18 cellular contexts compared by ENCODE assay signal in the genomic region with DNA sequence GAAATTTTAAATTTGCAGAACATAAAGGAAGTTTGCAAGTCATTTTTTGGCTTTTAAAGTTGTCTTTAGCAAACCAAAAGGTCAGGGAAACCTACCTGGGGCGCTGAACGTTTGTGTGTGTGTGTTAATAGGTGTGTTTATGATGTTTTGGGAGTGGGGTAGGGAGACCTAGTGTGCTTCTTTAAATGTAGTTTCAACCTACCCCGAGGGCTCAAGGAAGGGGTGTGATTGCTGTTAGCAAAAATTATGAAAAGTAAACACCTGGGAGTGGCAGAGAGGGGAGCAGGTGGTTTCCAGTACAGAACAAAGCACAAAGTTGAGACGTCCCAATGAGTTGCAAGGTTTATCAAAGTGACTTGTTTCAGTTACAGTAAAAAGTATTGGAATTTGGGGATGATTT. TPM values are rescaled to one million over a fixed set of nuclear protein-coding genes. Genes with fewer than 3 reads are reported as not detected.
DNase-seq lines count a peak whose midpoint lies in the region; ATAC-seq and TF ChIP-seq lines count a peak whose summit lies in the region.
"Had no signal": no experiment of that assay in that cellular context is flagged by ENCODE, and none has a peak within 500 bp of the region (broad histone marks: within the 10 kb centered on the region; RNA-seq: fewer than 3 reads in every experiment).

No MANE protein-coding gene starts in this region.

- H3K36me3 ChIP-seq in HUES6 (ENCODE audit: control insufficient read depth, insufficient read depth, low read length) (no peaks in the 10 kb centered on the region), endodermal cell (ENCODE audit: control insufficient read depth, insufficient read depth, low read length) (no peaks in the 10 kb centered on the region), body of pancreas (replicated peaks in 1 of 2; ENCODE audit: insufficient read depth in 1 of 2, low read depth in 2 of 2) (no peaks in the 10 kb centered on the region)
- H3K36me3 ChIP-seq: MG63 had no signal

- H3K9ac ChIP-seq in HUES6 (ENCODE audit: low read length): no peak overlapping the region
- H3K9ac ChIP-seq in endodermal cell (ENCODE audit: extremely low read depth, low read length, poor library complexity, severe bottlenecking): no peak overlapping the region

- no peaks in the 10 kb centered on the region for H3K36me3 Mint-ChIP-seq in endodermal cell (ENCODE audit: low read depth)

- 70 to 96% methylated on average over 4 of the region's 4 CpGs for WGBS in endodermal cell (ENCODE audit: insufficient coverage in 1 of 2, insufficient read length in 1 of 2), 2 experiments
- 39 to 43% methylated on average over 4 of the region's 4 CpGs for WGBS in body of pancreas, 2 donors

- H3K9me3 ChIP-seq in HUES6 (ENCODE audit: control insufficient read depth, insufficient read depth, low read depth, low read length) (peaks cover 30% of the 10 kb centered on the region), endodermal cell (ENCODE audit: control insufficient read depth, low read length) (peaks cover 24% of the 10 kb centered on the region), body of pancreas (no peaks in the 10 kb centered on the region)

- H3K9me3 Mint-ChIP-seq in endodermal cell: peaks cover 23% of the 10 kb centered on the region

- H3K4me1 Mint-ChIP-seq in endodermal cell: peaks cover 30% of the 10 kb centered on the region

- H3K27ac Mint-ChIP-seq in endodermal cell: peak overlapping the region; percentile 46

- H3K4me3 ChIP-seq in HUES6 (ENCODE audit: low read depth, low read length) (no peak overlapping the region), endodermal cell (ENCODE audit: low read length) (no peak overlapping the region), body of pancreas (no peak overlapping the region)
- H3K4me3 ChIP-seq: MG63 had no signal

- no peak for TF ChIP-seq POLR2A in body of pancreas (IDR thresholded peaks at IDR 0.05)

- no peaks in the 10 kb centered on the region for H3K27me3 Mint-ChIP-seq in endodermal cell (ENCODE audit: insufficient read depth)

- 0 out of 2 replicates have a peak overlapping the region, but pooled peaks have one; percentile 16 for H3K27ac ChIP-seq in HUES6 (ENCODE audit: low read depth, low read length)
- no peak overlapping the region for H3K27ac ChIP-seq in endodermal cell (ENCODE audit: low read depth, low read length)
- no peak overlapping the region for H3K27ac ChIP-seq in body of pancreas

- H3K4me1 ChIP-seq in HUES6 (ENCODE audit: control insufficient read depth, insufficient read depth, low read length): peaks cover 29% of the 10 kb centered on the region
- H3K4me1 ChIP-seq in endodermal cell (ENCODE audit: control insufficient read depth, insufficient read depth, low read length): peaks cover 10% of the 10 kb centered on the region
- peaks cover 24% of the 10 kb centered on the region for H3K4me1 ChIP-seq in body of pancreas

- H3K4me3 Mint-ChIP-seq in endodermal cell: no peak overlapping the region
- H3K4me3 Mint-ChIP-seq: CD14-positive monocyte had no signal

- no peak for ATAC-seq in body of pancreas
- ATAC-seq in GM18909 (IDR thresholded peaks at IDR 0.05; ENCODE audit: poor library complexity, unreplicated experiment): no peak
- ATAC-seq: Panc1, Right ventricle myocardium inferior had no signal

- intact Hi-C loops in body of pancreas (cut with DNase I): no loop called here

- H3K27me3 ChIP-seq in HUES6 (ENCODE audit: control insufficient read depth, insufficient read depth, low read length) (no peaks in the 10 kb centered on the region), endodermal cell (ENCODE audit: control insufficient read depth, insufficient read depth, low read length, poor library complexity, severe bottlenecking) (no peaks in the 10 kb centered on the region), body of pancreas (no peaks in the 10 kb centered on the region)
- H3K27me3 ChIP-seq: MG63 had no signal

- TF ChIP-seq CTCF in endodermal cell (conservative IDR thresholded peaks at IDR 0.05): no peak
- no peak for TF ChIP-seq CTCF in body of pancreas (IDR thresholded peaks at IDR 0.05)

- DNase-seq in COR-L47 (lab: John Stamatoyannopoulos, UW) (peak; percentile 41), NCI-H69 (lab: John Stamatoyannopoulos, UW) (peak; percentile 98), endodermal cell (no peak), NCI-H2227 (lab: John Stamatoyannopoulos, UW; ENCODE audit: unreplicated experiment) (no peak), body of pancreas (no peak), T1000 (lab: John Stamatoyannopoulos, UW) (no peak)
- DNase-seq: AML-193, DMS153, H7, MG63, NCI-H1105, NCI-H2029 treated with DMSO at 0.1 percent for 48 hours, NCI-H226 had no signal

RNA-seq across cellular contexts. Expression of a gene that starts 58.7 kb away (rescaled TPM):
- total RNA-seq in endodermal cell: 10 to 100 TPM; 75.9 to 79.0 TPM
- polyA plus RNA-seq in endodermal cell (2013, experiment 1 of 2): 52.8 TPM
- polyA plus RNA-seq in endodermal cell (2013, experiment 2 of 2): 50.1 TPM
- total RNA-seq in body of pancreas: 10 to 100 TPM; 29.3 to 49.3 TPM

Comparison
In these comparisons a context has a peak if more than half of its experiments do, and no peak if none do; other contexts are left out.
1. DNase-seq: peak in COR-L47 (single experiment) and NCI-H69 (single experiment); none in endodermal cell (single experiment), NCI-H2227 (single experiment), body of pancreas (0 of 4) and T1000 (single experiment).